In genomic region chr13:110812111-110812868, GRCh38 we compare ENCODE assay signal across 9 cellular contexts.
DNase-seq lines count a peak whose midpoint lies in the region; ATAC-seq and TF ChIP-seq lines count a peak whose summit lies in the region.
"Had no signal": no experiment of that assay in that cellular context is flagged by ENCODE, and none has a peak within 500 bp of the region (broad histone marks: within the 10 kb centered on the region; RNA-seq: fewer than 3 reads in every experiment).

No MANE protein-coding gene starts in this region.

- peaks cover 0 to 2% of the 10 kb centered on the region in 2 donors for H3K9me3 Mint-ChIP-seq in stimulated activated naive B cell treated with anti-CD40 and anti-IgM and Interleukin-4, amounts not matched to agents 10 μg/mL and 1 μg/mL and 100 μg/mL, for 72 hours

- H3K4me1 Mint-ChIP-seq in stimulated activated naive B cell treated with anti-CD40 and anti-IgM and Interleukin-4, amounts not matched to agents 10 μg/mL and 1 μg/mL and 100 μg/mL, for 72 hours, result peaks cover 7 to 19% of the 10 kb centered on the region in 2 donors

- H3K27ac Mint-ChIP-seq in stimulated activated naive B cell treated with anti-CD40 and anti-IgM and Interleukin-4, amounts not matched to agents 10 μg/mL and 1 μg/mL and 100 μg/mL, for 72 hours, result peak overlapping the region; percentile 44

- TF ChIP-seq CTCF in cardiac fibroblast (IDR thresholded peaks at IDR 0.05; ENCODE audit: low read depth, low read length), result no peak

- H3K4me3 ChIP-seq in cardiac fibroblast (replicated peaks in 1 of 2; ENCODE audit: low read depth in 2 of 2, low read length in 2 of 2), result peak overlapping the region in 1 of 2 donors; percentile 37

- DNase-seq in LHCN-M2 (ENCODE audit: low read depth) (peak; percentile 5), cardiac fibroblast (ENCODE audit: low read depth in 2 of 2) (peak; percentile 9 to 49), left kidney (ENCODE audit: low read depth, low spot score) (peak; percentile 86), HK-2 (ENCODE audit: unreplicated experiment) (no peak), GF-D8 (lab: John Stamatoyannopoulos, UW) (no peak), amniotic stem cell (lab: John Stamatoyannopoulos, UW) (no peak), HPDE6-E6E7 (ENCODE audit: extremely low spot score) (no peak)
- no peak for DNase-seq in stimulated activated naive B cell treated with anti-CD40 and anti-IgM and Interleukin-4, amounts not matched to agents 10 μg/mL and 1 μg/mL and 100 μg/mL, for 72 hours
- DNase-seq: NCI-H446 had no signal

- peaks cover 0 to 4% of the 10 kb centered on the region in 2 donors for H3K36me3 Mint-ChIP-seq in stimulated activated naive B cell treated with anti-CD40 and anti-IgM and Interleukin-4, amounts not matched to agents 10 μg/mL and 1 μg/mL and 100 μg/mL, for 72 hours

- peak; percentile 23 to 42 for ATAC-seq in stimulated activated naive B cell treated with anti-CD40 and anti-IgM and Interleukin-4, amounts not matched to agents 10 μg/mL and 1 μg/mL and 100 μg/mL, for 72 hours (replicated peaks)

- H3K4me3 Mint-ChIP-seq in stimulated activated naive B cell treated with anti-CD40 and anti-IgM and Interleukin-4, amounts not matched to agents 10 μg/mL and 1 μg/mL and 100 μg/mL, for 72 hours, result peak overlapping the region; percentile 36 to 75

- H3K27me3 Mint-ChIP-seq in stimulated activated naive B cell treated with anti-CD40 and anti-IgM and Interleukin-4, amounts not matched to agents 10 μg/mL and 1 μg/mL and 100 μg/mL, for 72 hours, result peaks cover 50 to 62% of the 10 kb centered on the region in 2 donors

Comparison
In these comparisons a context has a peak if more than half of its experiments do, and no peak if none do; other contexts are left out.
1. DNase-seq: peak in LHCN-M2 (single experiment), cardiac fibroblast (2 of 2) and left kidney (single experiment); none in stimulated activated naive B cell treated with anti-CD40 and anti-IgM and Interleukin-4, amounts not matched to agents 10 μg/mL and 1 μg/mL and 100 μg/mL, for 72 hours (single experiment), HK-2 (single experiment), GF-D8 (single experiment), amniotic stem cell (single experiment) and HPDE6-E6E7 (single experiment).